ENCODE assay signal across 16 cellular contexts in the genomic region with DNA sequence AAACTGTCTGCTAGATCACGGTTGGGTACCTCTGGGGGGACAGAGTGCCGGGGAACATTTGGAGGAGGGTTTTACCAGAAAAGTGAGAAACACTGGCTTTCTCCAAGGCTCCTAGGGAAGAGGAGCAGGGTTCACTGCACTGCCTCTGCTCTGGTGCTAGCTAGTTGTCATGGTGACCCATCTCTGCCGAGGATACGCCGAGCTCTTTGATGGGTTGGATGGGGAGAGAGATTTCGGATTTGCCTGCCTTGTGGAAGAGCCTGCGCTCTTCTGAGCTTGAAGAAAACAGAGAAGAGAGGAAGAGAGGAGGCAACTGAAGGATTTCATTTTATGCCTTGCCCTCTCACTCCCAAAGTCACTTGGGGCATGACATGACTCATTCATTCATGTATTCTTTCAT.
"Had no signal": no experiment of that assay in that cellular context is flagged by ENCODE, and none has a peak within 500 bp of the region (broad histone marks: within the 10 kb centered on the region; RNA-seq: fewer than 3 reads in every experiment).

No MANE protein-coding gene starts in this region.

- H3K9me3 ChIP-seq: psoas muscle, upper lobe of right lung had no signal

- H3K4me3 Mint-ChIP-seq: activated CD4-positive, alpha-beta memory T cell treated with anti-CD3 and anti-CD28 coated beads, Interleukin-2, amount 10 ng/mL, durations not matched to agents 7 days and 5 days; activated naive CD8-positive, alpha-beta T cell treated with anti-CD3 and anti-CD28 coated beads for 36 hours; activated T-cell treated with anti-CD3 and anti-CD28 coated beads, Interleukin-2, amount 50 U/mL, for 72 hours; natural killer cell treated with Interleukin-12 subunit alpha and Interleukin-12 subunit beta and Interleukin-15 and Interleukin-18, amount 100 ng/mL, for 72 hours had no signal

- H3K36me3 Mint-ChIP-seq: activated naive CD8-positive, alpha-beta T cell treated with anti-CD3 and anti-CD28 coated beads for 36 hours; natural killer cell treated with Interleukin-12 subunit alpha and Interleukin-12 subunit beta and Interleukin-15 and Interleukin-18, amount 100 ng/mL, for 72 hours had no signal

- H3K36me3 ChIP-seq: cardiac muscle cell, upper lobe of right lung had no signal

- H3K4me1 Mint-ChIP-seq: activated CD4-positive, alpha-beta memory T cell treated with anti-CD3 and anti-CD28 coated beads, Interleukin-2, amount 10 ng/mL, durations not matched to agents 7 days and 5 days; activated naive CD8-positive, alpha-beta T cell treated with anti-CD3 and anti-CD28 coated beads for 36 hours had no signal

- ATAC-seq: activated T-cell treated with anti-CD3 and anti-CD28 coated beads, Interleukin-2, amount 50 U/mL, for 72 hours; sciatic nerve; upper lobe of right lung had no signal

- H3K9me3 Mint-ChIP-seq: activated CD4-positive, alpha-beta memory T cell treated with anti-CD3 and anti-CD28 coated beads, Interleukin-2, amount 10 ng/mL, durations not matched to agents 7 days and 5 days; activated naive CD8-positive, alpha-beta T cell treated with anti-CD3 and anti-CD28 coated beads for 36 hours; activated T-cell treated with anti-CD3 and anti-CD28 coated beads, Interleukin-2, amount 50 U/mL, for 72 hours; natural killer cell treated with Interleukin-12 subunit alpha and Interleukin-12 subunit beta and Interleukin-15 and Interleukin-18, amount 100 ng/mL, for 72 hours had no signal

- H3K27ac Mint-ChIP-seq: activated CD4-positive, alpha-beta memory T cell treated with anti-CD3 and anti-CD28 coated beads, Interleukin-2, amount 10 ng/mL, durations not matched to agents 7 days and 5 days; activated naive CD8-positive, alpha-beta T cell treated with anti-CD3 and anti-CD28 coated beads for 36 hours; activated T-cell treated with anti-CD3 and anti-CD28 coated beads, Interleukin-2, amount 50 U/mL, for 72 hours; natural killer cell treated with Interleukin-12 subunit alpha and Interleukin-12 subunit beta and Interleukin-15 and Interleukin-18, amount 100 ng/mL, for 72 hours had no signal

- H3K4me3 ChIP-seq: cardiac muscle cell, coronary artery, psoas muscle, upper lobe of right lung had no signal

- DNase-seq: activated CD4-positive, alpha-beta memory T cell treated with anti-CD3 and anti-CD28 coated beads, Interleukin-2, amount 10 ng/mL, durations not matched to agents 7 days and 5 days; activated gamma-delta T cell treated with Interleukin-2 at 50 U/mL for 16 hours; activated naive CD8-positive, alpha-beta T cell treated with anti-CD3 and anti-CD28 coated beads for 36 hours; activated T-cell treated with anti-CD3 and anti-CD28 coated beads, Interleukin-2, amount 50 U/mL, for 72 hours; effector CD8-positive, alpha-beta T cell; mammary epithelial cell; psoas muscle; stimulated activated CD4-positive, alpha-beta T cell treated with anti-CD3 and anti-CD28 coated beads, Interleukin-12 subunit alpha, Interleukin-12 subunit beta, amount 100 ng/mL, for 4 hours; stimulated activated naive CD4-positive, alpha-beta T cell; substantia nigra; T1000; upper lobe of right lung had no signal

- H3K27ac ChIP-seq: cardiac muscle cell, coronary artery, psoas muscle, upper lobe of right lung had no signal

- H3K27me3 Mint-ChIP-seq: activated CD4-positive, alpha-beta memory T cell treated with anti-CD3 and anti-CD28 coated beads, Interleukin-2, amount 10 ng/mL, durations not matched to agents 7 days and 5 days had no signal

- H3K27me3 ChIP-seq: cardiac muscle cell, upper lobe of right lung had no signal
